8 cellular contexts compared by ENCODE assay signal in the genomic region with DNA sequence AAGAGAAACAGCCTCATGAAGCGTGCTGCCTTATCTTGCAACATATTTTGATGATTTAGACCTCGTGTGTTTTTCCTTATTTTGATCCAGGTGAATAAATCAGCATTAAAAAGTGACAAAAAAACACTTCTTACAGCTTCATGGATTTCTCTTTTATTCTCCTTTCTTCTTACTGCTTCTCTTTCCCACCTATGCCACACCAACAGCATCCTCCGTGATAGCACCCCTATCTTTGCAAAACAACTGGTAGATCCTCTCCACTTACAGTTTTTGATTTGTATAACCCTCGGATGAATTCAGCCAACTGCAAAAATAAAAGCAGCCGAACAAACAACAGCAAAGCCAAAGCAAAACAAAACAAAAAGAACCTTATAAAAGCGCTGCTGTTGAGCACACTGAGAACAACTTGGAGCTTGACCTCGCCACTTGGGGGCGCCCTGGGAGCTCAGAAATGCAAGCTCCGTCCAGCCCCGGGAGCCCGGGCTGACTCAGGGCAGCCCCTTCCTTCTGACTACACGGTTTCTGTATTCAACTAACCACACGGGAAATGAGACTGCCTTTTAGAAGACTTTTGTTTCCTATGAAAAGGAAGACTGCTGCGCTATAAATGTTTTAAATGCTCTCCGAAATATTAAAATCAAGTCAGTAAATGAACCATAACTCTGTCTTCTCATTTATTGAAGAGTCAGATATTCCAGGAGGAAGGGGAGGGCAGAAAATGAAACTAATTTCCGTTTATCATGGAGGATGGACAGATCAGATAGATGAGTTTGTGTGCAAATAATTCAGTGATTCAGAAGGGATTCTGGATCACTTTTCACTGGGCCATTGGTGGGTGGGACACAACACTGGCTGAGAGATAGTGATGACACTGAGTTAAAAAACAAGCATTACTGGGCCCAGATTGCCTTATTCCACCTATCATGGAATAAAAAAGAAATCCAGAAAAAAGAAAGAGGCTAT.
DNase-seq lines count a peak whose midpoint lies in the region; ATAC-seq and TF ChIP-seq lines count a peak whose summit lies in the region.
"Not testable (repeated sequence)": the region's sequence is repeated elsewhere in the genome, so short reads cannot be mapped to it uniquely, and the experiment has no call there.

No MANE protein-coding gene starts in this region.

- H3K9me3 Mint-ChIP-seq in CD8-positive, alpha-beta memory T cell: not testable (repeated sequence)

- CTCF ChIA-PET in CD8-positive, alpha-beta memory T cell (lab: Charles Lee): not testable (repeated sequence)

- not testable (repeated sequence) for H3K9me3 ChIP-seq in CD8-positive, alpha-beta memory T cell (ENCODE audit: low read length)

- ATAC-seq in GM19455 (IDR thresholded peaks at IDR 0.05; ENCODE audit: unreplicated experiment) (peak; percentile 93), HG03039 (IDR thresholded peaks at IDR 0.05; ENCODE audit: unreplicated experiment) (peak; percentile 93), SK-N-SH treated with all-trans-retinoic acid at 6 μM for 48 hours (peak; percentile 99), omental fat pad (ENCODE audit: low FRiP score) (peak; percentile 82)

- H3K36me3 ChIP-seq in CD8-positive, alpha-beta memory T cell (ENCODE audit: insufficient read depth, low read length): not testable (repeated sequence)

- H3K27ac Mint-ChIP-seq in CD8-positive, alpha-beta memory T cell: not testable (repeated sequence)

- not testable (repeated sequence) for H3K36me3 Mint-ChIP-seq in CD8-positive, alpha-beta memory T cell

- POLR2A ChIA-PET in CD8-positive, alpha-beta memory T cell (lab: Charles Lee): not testable (repeated sequence)

- not testable (repeated sequence) for H3K4me3 ChIP-seq in CD8-positive, alpha-beta memory T cell (ENCODE audit: low read length); fibroblast of pulmonary artery (replicated peaks; ENCODE audit: low read depth, low read length)

- H3K27me3 Mint-ChIP-seq in CD8-positive, alpha-beta memory T cell: not testable (repeated sequence)

- not testable (repeated sequence) for H3K27me3 ChIP-seq in CD8-positive, alpha-beta memory T cell (ENCODE audit: insufficient read depth, low read length, poor library complexity, severe bottlenecking)

- TF ChIP-seq CTCF in fibroblast of pulmonary artery (IDR thresholded peaks at IDR 0.05; ENCODE audit: low read length, missing control alignments): peak; percentile 4
- not testable (repeated sequence) for TF ChIP-seq CTCF in omental fat pad (IDR thresholded peaks at IDR 0.05)

- peak; percentile 68 to 85 (median 72) for DNase-seq in CD8-positive, alpha-beta memory T cell
- DNase-seq in activated T-helper 1 cell treated with Interleukin-2 at 50 U/mL for 16 hours (ENCODE audit: low read depth) (peak; percentile 67), omental fat pad (ENCODE audit: low spot score) (peak; percentile 62)
- DNase-seq in fibroblast of pulmonary artery (ENCODE audit: low read depth): not testable (repeated sequence)
- peak; percentile 59 to 74 for DNase-seq in stimulated activated CD8-positive, alpha-beta memory T cell treated with anti-CD3 and anti-CD28 coated beads, Interleukin-4, amount 100 ng/mL, for 1 hour (ENCODE audit: low read depth in 2 of 2, low spot score in 1 of 2)

- not testable (repeated sequence) for H3K4me1 Mint-ChIP-seq in CD8-positive, alpha-beta memory T cell

- not testable (repeated sequence) for H3K4me1 ChIP-seq in CD8-positive, alpha-beta memory T cell (ENCODE audit: insufficient read depth, low read length)

- H3K4me3 Mint-ChIP-seq in CD8-positive, alpha-beta memory T cell: not testable (repeated sequence)

- not testable (repeated sequence) for H3K27ac ChIP-seq in CD8-positive, alpha-beta memory T cell (ENCODE audit: low read depth, low read length)
